Comparison of ENCODE assay signal across 8 cellular contexts in genomic region chr19:45676851-45677263, GRCh38. TPM values are rescaled to one million over a fixed set of nuclear protein-coding genes. Genes with fewer than 3 reads are reported as not detected.
DNase-seq lines count a peak whose midpoint lies in the region; ATAC-seq and TF ChIP-seq lines count a peak whose summit lies in the region.

No MANE protein-coding gene starts in this region.

- no TSS peak for BruUV-seq in PC-3 (replicated peaks; lab: Mats Ljungman, UMichigan)

- H3K4me2 ChIP-seq in PC-3 (ENCODE audit: low read length), result peak overlapping the region; percentile 71

- H3K9me2 ChIP-seq in PC-3 (replicated peaks; ENCODE audit: low read length), result no peaks in the 10 kb centered on the region

- intact Hi-C loops in PC-3 (cut with micrococcal nuclease), result no loop called here
- intact Hi-C loops in thyroid gland (cut with DNase I), result no loop called here

- TF ChIP-seq CTCF in GM06990 (IDR thresholded peaks at IDR 0.05; ENCODE audit: insufficient read depth, low read length, poor library complexity, severe bottlenecking), result no peak
- TF ChIP-seq CTCF in PC-3 (conservative IDR thresholded peaks at IDR 0.05; ENCODE audit: low read depth, low read length), result no peak
- no peak for TF ChIP-seq CTCF in astrocyte of the spinal cord (IDR thresholded peaks at IDR 0.05; ENCODE audit: low read depth, low read length)
- TF ChIP-seq CTCF in thyroid gland (IDR thresholded peaks at IDR 0.05), result no peak

- in situ Hi-C loops in astrocyte of the spinal cord (cut with HindIII; ENCODE audit: low sequenced_read_pairs), result no loop called here

- peaks cover 4% of the 10 kb centered on the region for H3K27me3 Mint-ChIP-seq in memory B cell

- H3K4me3 ChIP-seq in GM06990 (replicated peaks; ENCODE audit: low read depth, low read length) (peak overlapping the region; percentile 55), PC-3 (ENCODE audit: low read length) (peak overlapping the region; percentile 68; the same call in 1 of the 2 replicates), astrocyte of the spinal cord (ENCODE audit: low read depth, low read length) (peak overlapping the region; percentile 15), thyroid gland (replicated peaks in 1 of 3) (peak overlapping the region in 1 of 3 donors; percentile 25)

- ATAC-seq in PC-3 (peak; percentile 10), memory B cell (ENCODE audit: low read depth) (no peak), HG03159 (IDR thresholded peaks at IDR 0.05; ENCODE audit: unreplicated experiment) (no peak)

- peaks cover 7% of the 10 kb centered on the region for H3K36me3 ChIP-seq in GM06990 (ENCODE audit: control insufficient read depth, insufficient read depth, low read length)
- no peaks in the 10 kb centered on the region for H3K36me3 ChIP-seq in PC-3 (ENCODE audit: low read depth, low read length)
- H3K36me3 ChIP-seq in thyroid gland, result no peaks in the 10 kb centered on the region

- peak overlapping the region; percentile 61; the same call in 1 of the 2 replicates for H2AFZ ChIP-seq in PC-3 (ENCODE audit: low read length)

- CTCF ChIA-PET in PC-3 (lab: Charles Lee), result interaction anchor here (1.1 kb wide), 1 partner anchor 35 kb away, joined by 12 read pairs; no protein-coding TSS in a partner anchor

- H3K4me3 Mint-ChIP-seq in memory B cell, result peak overlapping the region; percentile 50

- no peak for DNase-seq in GM06990 (ENCODE audit: extremely low read depth, insufficient read length)
- DNase-seq in PC-3, result no peak
- DNase-seq in astrocyte of the spinal cord (ENCODE audit: low read depth, low spot score), result no peak
- peak; percentile 19 to 43 for DNase-seq in memory B cell (ENCODE audit: low spot score in 2 of 2)
- DNase-seq in thyroid gland, result peak; percentile 16 to 23
- no peak for DNase-seq in H4 (ENCODE audit: low spot score)
- no peak for DNase-seq in NCI-H1417 treated with DMSO at 0.1 percent for 48 hours (lab: John Stamatoyannopoulos, UW)

- H3K36me3 Mint-ChIP-seq in memory B cell, result no peaks in the 10 kb centered on the region

- POLR2A ChIA-PET in PC-3 (lab: Charles Lee; ENCODE audit: unreplicated experiment), result interaction anchor here (0.7 kb wide), 1 partner anchor 18 kb away, joined by 5 read pairs; no protein-coding TSS in a partner anchor

- H3K27ac ChIP-seq in PC-3 (ENCODE audit: low read length), result no peak overlapping the region
- no peak overlapping the region for H3K27ac ChIP-seq in thyroid gland

- no peaks in the 10 kb centered on the region for H3K27me3 ChIP-seq in GM06990 (replicated peaks; ENCODE audit: control insufficient read depth, insufficient read depth, low read length)
- H3K27me3 ChIP-seq in PC-3 (ENCODE audit: low read length), result no peaks in the 10 kb centered on the region
- H3K27me3 ChIP-seq in thyroid gland, result no peaks in the 10 kb centered on the region

- peaks cover 22% of the 10 kb centered on the region for H3K4me1 Mint-ChIP-seq in memory B cell

- 11 to 13% methylated on average over 8 to 22 of the region's 28 CpGs for WGBS in thyroid gland, 2 donors

- TF ChIP-seq POLR2A in thyroid gland (IDR thresholded peaks at IDR 0.05), result no peak

- no peak overlapping the region for H3K9ac ChIP-seq in PC-3 (ENCODE audit: low read length)

- H3K27ac Mint-ChIP-seq in memory B cell, result peak overlapping the region; percentile 31

- H3K9me3 Mint-ChIP-seq in memory B cell, result no peaks in the 10 kb centered on the region

- no peaks in the 10 kb centered on the region for H3K79me2 ChIP-seq in PC-3 (ENCODE audit: low read length)

- H3K9me3 ChIP-seq in PC-3 (ENCODE audit: low read length) (no peaks in the 10 kb centered on the region), thyroid gland (no peaks in the 10 kb centered on the region)

- no peaks in the 10 kb centered on the region for H3F3A ChIP-seq in PC-3 (ENCODE audit: low read length, unreplicated experiment)

- H4K20me1 ChIP-seq in PC-3 (ENCODE audit: low read length), result no peaks in the 10 kb centered on the region

- peaks cover 7% of the 10 kb centered on the region; the same call in 1 of the 2 replicates for H3K4me1 ChIP-seq in PC-3 (ENCODE audit: insufficient read depth, low read length)
- H3K4me1 ChIP-seq in thyroid gland, result peaks cover 7 to 23% of the 10 kb centered on the region in 2 donors

RNA-seq across cellular contexts. Expression of gene GIPR, which starts 8.8 kb away (rescaled TPM):
- total RNA-seq in PC-3 (2014; rRNA removed), result 1.9 and 4.8 TPM in 2 replicates
- total RNA-seq in thyroid gland, result 1 to 10 TPM in 3 of 4 donors, under 1 TPM in 1; 0.45 to 1.5 (median 1.2) TPM
- total RNA-seq in H4 (2014; rRNA removed; shearing (Covaris generic)), result not detected in 2 replicates

RNA-seq across cellular contexts. Expression of gene SNRPD2, which starts 14.9 kb away (rescaled TPM):
- total RNA-seq in PC-3 (2014; rRNA removed) (554 and 631 TPM in 2 replicates), thyroid gland (100 to 1,000 TPM; 133 to 279 (median 192) TPM)
- 318 and 326 TPM in 2 replicates for total RNA-seq in H4 (2014; rRNA removed; shearing (Covaris generic))

RNA-seq across cellular contexts. Expression of gene QPCTL, which starts 15.6 kb away (rescaled TPM):
- total RNA-seq in PC-3 (2014; rRNA removed) (9.8 and 13.4 TPM in 2 replicates), thyroid gland (10 to 100 TPM in 2 of 4 donors, 1 to 10 TPM in 2; 5.4 to 16.3 (median 12.5) TPM)
- total RNA-seq in H4 (2014; rRNA removed; shearing (Covaris generic)), result 5.4 and 5.9 TPM in 2 replicates

RNA-seq across cellular contexts. Expression of gene EML2, which starts 37.7 kb away (rescaled TPM):
- total RNA-seq in PC-3 (2014; rRNA removed) (28.9 and 37.8 TPM in 2 replicates), thyroid gland (100 to 1,000 TPM in 1 of 4 donors, 10 to 100 TPM in 3; 33.1 to 148 (median 36.8) TPM)
- total RNA-seq in H4 (2014; rRNA removed; shearing (Covaris generic)), result 5.1 and 11.7 TPM in 2 replicates

RNA-seq across cellular contexts. Expression of gene FBXO46, which starts 53.8 kb away (rescaled TPM):
- total RNA-seq in PC-3 (2014; rRNA removed) (12.8 and 16.1 TPM in 2 replicates), thyroid gland (10 to 100 TPM; 13.7 to 22.3 (median 17.4) TPM)
- 2.3 and 2.8 TPM in 2 replicates for total RNA-seq in H4 (2014; rRNA removed; shearing (Covaris generic))

Comparison
In these comparisons a context has a peak if more than half of its experiments do, and no peak if none do; other contexts are left out.
1. DNase-seq: peak in memory B cell (2 of 2) and thyroid gland (2 of 2); none in GM06990 (single experiment), PC-3 (single experiment), astrocyte of the spinal cord (single experiment), H4 (single experiment) and NCI-H1417 treated with DMSO at 0.1 percent for 48 hours (single experiment).